In genomic region chr3:195896361-195897080, GRCh38 we compare ENCODE assay signal across 8 cellular contexts. TPM values are rescaled to one million over a fixed set of nuclear protein-coding genes. Genes with fewer than 3 reads are reported as not detected.
A peak's percentile ranks its signal among the peaks of the same experiment; 100 is the strongest.
DNase-seq lines count a peak whose midpoint lies in the region; ATAC-seq, FAIRE-seq and TF ChIP-seq lines count a peak whose summit lies in the region.

No MANE protein-coding gene starts in this region.

- peak; percentile 4 for ATAC-seq in HG02571 (IDR thresholded peaks at IDR 0.05; ENCODE audit: unreplicated experiment)

- H3K27ac Mint-ChIP-seq in endothelial cell (ENCODE audit: unreplicated experiment) = peak overlapping the region; percentile 94

- peaks cover 8% of the 10 kb centered on the region for H3F3A ChIP-seq in SU-DHL-6 (ENCODE audit: insufficient read depth)

- TF ChIP-seq CTCF in SU-DHL-6 (IDR thresholded peaks at IDR 0.05; ENCODE audit: insufficient read depth, low read length, poor library complexity, severe bottlenecking) (no peak), endothelial cell (IDR thresholded peaks at IDR 0.05; ENCODE audit: unreplicated experiment) (no peak), uterus (IDR thresholded peaks at IDR 0.05) (no peak)

- peaks cover 17% of the 10 kb centered on the region for H3K27me3 Mint-ChIP-seq in endothelial cell (ENCODE audit: unreplicated experiment)

- H3K9me3 Mint-ChIP-seq in endothelial cell (ENCODE audit: unreplicated experiment) = no peaks in the 10 kb centered on the region

- H3K9ac ChIP-seq in SU-DHL-6 (ENCODE audit: low read length) (peak overlapping the region; percentile 83), mucosa of rectum (ENCODE audit: low read depth in 1 of 2, low read length in 2 of 2) (peak overlapping the region; percentile 36 to 72)

- no peak overlapping the region for H2AFZ ChIP-seq in SU-DHL-6 (ENCODE audit: low read depth, low read length, severe bottlenecking)

- no peak for FAIRE-seq in GM12892 (lab: Jason Lieb, UNC)

- H3K9me3 ChIP-seq in SU-DHL-6 (ENCODE audit: insufficient read depth, low read length) = no peaks in the 10 kb centered on the region
- H3K9me3 ChIP-seq in mucosa of rectum (ENCODE audit: control insufficient read depth in 2 of 2, low read length in 2 of 2) = no peaks in the 10 kb centered on the region
- H3K9me3 ChIP-seq in uterus = no peaks in the 10 kb centered on the region

- H3K4me2 ChIP-seq in SU-DHL-6 (ENCODE audit: low read depth, low read length, poor library complexity, severe bottlenecking) = peak overlapping the region; percentile 77

- H3K9me2 ChIP-seq in SU-DHL-6 (replicated peaks; ENCODE audit: insufficient read depth, low read length) = no peaks in the 10 kb centered on the region

- peak overlapping the region; percentile 82 for H3K27ac ChIP-seq in SU-DHL-6 (ENCODE audit: low read depth, low read length)
- peak overlapping the region; percentile 49 to 87 for H3K27ac ChIP-seq in mucosa of rectum (ENCODE audit: low read depth in 2 of 2, low read length in 2 of 2)
- H3K27ac ChIP-seq in uterus = peak overlapping the region; percentile 86 to 94

- H3K4me1 ChIP-seq in mucosa of rectum (ENCODE audit: control insufficient read depth in 2 of 2, insufficient read depth in 2 of 2, low read length in 2 of 2) (peaks cover 16 to 37% of the 10 kb centered on the region in 2 donors), uterus (peaks cover 0 to 23% of the 10 kb centered on the region in 2 donors)

- intact Hi-C loops in uterus (cut with DNase I; ENCODE audit: low total_unique reads) = no loop called here

- H3K36me3 ChIP-seq in SU-DHL-6 (ENCODE audit: low read length) = no peaks in the 10 kb centered on the region
- H3K36me3 ChIP-seq in mucosa of rectum (ENCODE audit: control insufficient read depth in 2 of 2, insufficient read depth in 2 of 2, low read length in 2 of 2) = no peaks in the 10 kb centered on the region
- H3K36me3 ChIP-seq in uterus = no peaks in the 10 kb centered on the region

- peak overlapping the region; percentile 75 for H3K4me3 ChIP-seq in SU-DHL-6 (ENCODE audit: insufficient read depth, low read length, poor library complexity, severe bottlenecking)
- H3K4me3 ChIP-seq in mucosa of rectum (ENCODE audit: low read length in 2 of 2) = peak overlapping the region; percentile 60 to 68
- H3K4me3 ChIP-seq in uterus = peak overlapping the region; percentile 47 to 62

- peak overlapping the region; percentile 89 for H3K4me3 Mint-ChIP-seq in endothelial cell (ENCODE audit: unreplicated experiment)

- TF ChIP-seq POLR2A in uterus (IDR thresholded peaks at IDR 0.05) (no peak), GM12892 (IDR thresholded peaks at IDR 0.05; ENCODE audit: low read depth, low read length) (no peak; the same call in 1 of the 2 replicates)

- peaks cover 7% of the 10 kb centered on the region for H3K36me3 Mint-ChIP-seq in endothelial cell (ENCODE audit: low read depth, unreplicated experiment)

- H3K4me1 Mint-ChIP-seq in endothelial cell (ENCODE audit: unreplicated experiment) = peaks cover 66% of the 10 kb centered on the region

- H3K27me3 ChIP-seq in SU-DHL-6 (ENCODE audit: low read length) (no peaks in the 10 kb centered on the region), mucosa of rectum (ENCODE audit: control insufficient read depth in 2 of 2, insufficient read depth in 2 of 2, low read length in 2 of 2) (no peaks in the 10 kb centered on the region), uterus (no peaks in the 10 kb centered on the region)

- DNase-seq in COLO829 (ENCODE audit: low spot score) (peak; percentile 46), endothelial cell (ENCODE audit: low spot score) (no peak), uterus (peak; percentile 45 to 56), T-helper 9 cell (no peak), GM12892 (ENCODE audit: insufficient read length) (no peak)

- no peaks in the 10 kb centered on the region; the same call in 1 of the 2 replicates for H4K20me1 ChIP-seq in SU-DHL-6 (ENCODE audit: low read depth, low read length)

- H3K79me2 ChIP-seq in SU-DHL-6 (ENCODE audit: insufficient read depth, low read length) = peaks cover 52% of the 10 kb centered on the region

RNA-seq across cellular contexts. Expression of gene TNK2, which starts 11.8 kb away (rescaled TPM):
- total RNA-seq in endothelial cell (ENCODE audit: unreplicated experiment) = 135 TPM
- 10 to 100 TPM in 3 of 4 donors, 1 to 10 TPM in 1; 6.1 to 81.2 (median 24.4) TPM for total RNA-seq in uterus
- polyA plus RNA-seq in GM12892 (2012; ENCODE audit: missing spikeins) = 9.3 TPM

Comparison
In these comparisons a context has a peak if more than half of its experiments do, and no peak if none do; other contexts are left out.
1. DNase-seq: peak in COLO829 (single experiment) and uterus (2 of 2); none in endothelial cell (single experiment), T-helper 9 cell (single experiment) and GM12892 (single experiment).
2. Peak in every context shown above with its lines, with median percentiles within 50 percentile points of each other: H3K27ac ChIP-seq and H3K4me3 ChIP-seq.